ENCODE assay signal across 20 cellular contexts in the genomic region with DNA sequence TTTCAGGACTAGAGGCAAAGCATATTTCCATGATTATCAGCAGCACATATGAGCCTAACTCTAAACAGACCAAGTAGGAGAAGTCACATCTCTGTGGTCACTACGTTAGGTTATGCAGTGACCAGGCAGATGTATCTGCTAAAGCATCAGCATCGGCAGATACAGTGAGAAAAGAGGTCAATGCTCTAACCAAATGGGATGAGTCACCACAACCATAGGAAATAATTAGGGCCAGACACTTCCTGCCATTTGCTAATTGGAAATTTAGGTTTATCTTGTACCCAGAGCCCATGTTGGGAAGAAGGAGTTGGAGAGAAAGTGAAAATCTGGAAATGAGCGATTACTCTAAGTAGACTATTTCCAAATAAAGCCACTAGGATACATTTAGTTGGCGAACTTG.
DNase-seq lines count a peak whose midpoint lies in the region; ATAC-seq, FAIRE-seq and TF ChIP-seq lines count a peak whose summit lies in the region.
"Had no signal": no experiment of that assay in that cellular context is flagged by ENCODE, and none has a peak within 500 bp of the region (broad histone marks: within the 10 kb centered on the region; RNA-seq: fewer than 3 reads in every experiment).

No MANE protein-coding gene starts in this region.

- no peak for TF ChIP-seq EP300 in stomach (IDR thresholded peaks at IDR 0.05)

- ATAC-seq in lower lobe of right lung = no peak
- ATAC-seq: A549 had no signal

- no peaks in the 10 kb centered on the region for H3K36me3 ChIP-seq in astrocyte (ENCODE audit: insufficient read depth, low read length)
- H3K36me3 ChIP-seq in keratinocyte (ENCODE audit: control insufficient read depth in 2 of 2, extremely low read depth in 1 of 2, insufficient read depth in 2 of 2, low read length in 2 of 2) = no peaks in the 10 kb centered on the region
- no peaks in the 10 kb centered on the region for H3K36me3 ChIP-seq in stomach
- no peaks in the 10 kb centered on the region for H3K36me3 ChIP-seq in lower lobe of right lung

- WGBS in stomach, 5 donors = 80 to 86% (median 84%) methylated on average over 4 of the region's 4 CpGs

- intact Hi-C loops in stomach (cut with DNase I; ENCODE audit: low total_unique reads) = no loop called here
- intact Hi-C loops in lower lobe of right lung (cut with DNase I) = no loop called here
- intact Hi-C loops in dorsolateral prefrontal cortex (cut with DNase I) = no loop called here

- H2AFZ ChIP-seq in astrocyte (ENCODE audit: low read depth, low read length) (peak overlapping the region; percentile 9), keratinocyte (ENCODE audit: control insufficient read depth, low read length) (no peak overlapping the region)

- no peaks in the 10 kb centered on the region for H3K79me2 ChIP-seq in astrocyte (ENCODE audit: insufficient read depth, low read length)
- no peaks in the 10 kb centered on the region for H3K79me2 ChIP-seq in keratinocyte (ENCODE audit: control insufficient read depth, insufficient read depth, low read length)

- H3K27ac ChIP-seq in astrocyte (ENCODE audit: low read depth, low read length) = no peak overlapping the region
- H3K27ac ChIP-seq in keratinocyte (ENCODE audit: control insufficient read depth, insufficient read depth, low read length) = no peak overlapping the region
- no peak overlapping the region for H3K27ac ChIP-seq in stomach
- no peak overlapping the region for H3K27ac ChIP-seq in lower lobe of right lung
- no peak overlapping the region for H3K27ac ChIP-seq in dorsolateral prefrontal cortex
- H3K27ac ChIP-seq: A549, HL-60 had no signal

- DNase-seq in AG08395 (ENCODE audit: low spot score) (peak; percentile 37), HFFc6 (peak; percentile 15), astrocyte (ENCODE audit: low read depth) (peak; percentile 47), keratinocyte (ENCODE audit: low read depth, low spot score) (no peak), stomach (no peak), endothelial cell (ENCODE audit: low spot score) (no peak), lower lobe of right lung (no peak), dorsolateral prefrontal cortex (no peak)
- DNase-seq: CD4-positive, CD25-positive, alpha-beta regulatory T cell; KBM-7; NCI-H1436; NCI-H2029; NCI-H2171; NCI-H446; NCI-H69; SHP77 had no signal

- H3K4me2 ChIP-seq in astrocyte (ENCODE audit: low read length) (no peak overlapping the region), keratinocyte (ENCODE audit: control insufficient read depth, extremely low read depth, insufficient read depth, low read depth, low read length) (no peak overlapping the region)
- H3K4me2 ChIP-seq: A549 had no signal

- H3K27me3 Mint-ChIP-seq in HFFc6 (ENCODE audit: insufficient read depth) = no peaks in the 10 kb centered on the region; the same call in 1 of the 2 replicates
- H3K27me3 Mint-ChIP-seq in astrocyte (ENCODE audit: low read depth, unreplicated experiment) = no peaks in the 10 kb centered on the region
- no peaks in the 10 kb centered on the region for H3K27me3 Mint-ChIP-seq in endothelial cell (ENCODE audit: unreplicated experiment)
- H3K27me3 Mint-ChIP-seq: CD4-positive, CD25-positive, alpha-beta regulatory T cell had no signal

- H3K36me3 Mint-ChIP-seq in HFFc6 (ENCODE audit: low read depth) (no peaks in the 10 kb centered on the region), astrocyte (ENCODE audit: low read depth, unreplicated experiment) (no peaks in the 10 kb centered on the region), endothelial cell (ENCODE audit: low read depth, unreplicated experiment) (no peaks in the 10 kb centered on the region)
- H3K36me3 Mint-ChIP-seq: CD4-positive, CD25-positive, alpha-beta regulatory T cell had no signal

- no peak overlapping the region for H3K9ac ChIP-seq in astrocyte (ENCODE audit: low read length)
- H3K9ac ChIP-seq in keratinocyte (ENCODE audit: control insufficient read depth, extremely low read depth, insufficient read depth, low read length) = no peak overlapping the region

- H3K4me3 ChIP-seq in astrocyte (ENCODE audit: insufficient read depth, low read depth, low read length) (no peak overlapping the region), keratinocyte (ENCODE audit: control insufficient read depth in 2 of 3, extremely low read depth in 1 of 3, insufficient read depth in 2 of 3, low read depth in 1 of 3, low read length in 3 of 3) (no peak overlapping the region), stomach (no peak overlapping the region), lower lobe of right lung (no peak overlapping the region), dorsolateral prefrontal cortex (no peak overlapping the region)
- H3K4me3 ChIP-seq: A549 had no signal

- FAIRE-seq in astrocyte (lab: Jason Lieb, UNC) (peak; percentile 34), keratinocyte (lab: Jason Lieb, UNC) (peak; percentile 59)
- FAIRE-seq: A549, H1, RCC 7860 had no signal

- no peaks in the 10 kb centered on the region for H3K27me3 ChIP-seq in astrocyte (ENCODE audit: insufficient read depth, low read length)
- no peaks in the 10 kb centered on the region for H3K27me3 ChIP-seq in keratinocyte (ENCODE audit: control insufficient read depth, extremely low read depth, insufficient read depth, low read length)
- H3K27me3 ChIP-seq in stomach = no peaks in the 10 kb centered on the region
- no peaks in the 10 kb centered on the region for H3K27me3 ChIP-seq in lower lobe of right lung (ENCODE audit: low read depth)
- H3K27me3 ChIP-seq in dorsolateral prefrontal cortex = no peaks in the 10 kb centered on the region

- no peak for TF ChIP-seq CTCF in HFFc6 (IDR thresholded peaks at IDR 0.05)
- TF ChIP-seq CTCF in astrocyte (IDR thresholded peaks at IDR 0.05; ENCODE audit: insufficient read depth, low read depth, low read length) = no peak
- no peak for TF ChIP-seq CTCF in keratinocyte (optimal IDR thresholded peaks at IDR 0.05 in 1 of 3, IDR thresholded peaks at IDR 0.05 in 1 of 3, conservative IDR thresholded peaks at IDR 0.05 in 1 of 3; ENCODE audit: extremely low read depth in 1 of 3, insufficient read depth in 2 of 3, low read length in 3 of 3)
- TF ChIP-seq CTCF in stomach (IDR thresholded peaks at IDR 0.05) = no peak
- no peak for TF ChIP-seq CTCF in endothelial cell (IDR thresholded peaks at IDR 0.05; ENCODE audit: unreplicated experiment)
- no peak for TF ChIP-seq CTCF in lower lobe of right lung (IDR thresholded peaks at IDR 0.05)
- no peak for TF ChIP-seq CTCF in dorsolateral prefrontal cortex (IDR thresholded peaks at IDR 0.05 in 54 of 56, conservative IDR thresholded peaks at IDR 0.05 in 2 of 56; ENCODE audit: low read depth in 1 of 56, partially characterized antibody in 56 of 56)

- H3K4me1 ChIP-seq in astrocyte (ENCODE audit: insufficient read depth, low read length) (no peaks in the 10 kb centered on the region), keratinocyte (ENCODE audit: control insufficient read depth, extremely low read depth, insufficient read depth, low read length) (no peaks in the 10 kb centered on the region), stomach (no peaks in the 10 kb centered on the region), lower lobe of right lung (no peaks in the 10 kb centered on the region)
- H3K4me1 ChIP-seq: A549 had no signal

- dilution Hi-C loops in keratinocyte (cut with MboI; ENCODE audit: extremely low pct_ligation_motif_present, low sequenced_read_pairs) = no loop called here

- H3K27ac Mint-ChIP-seq in HFFc6 (no peak overlapping the region), astrocyte (ENCODE audit: unreplicated experiment) (no peak overlapping the region), endothelial cell (ENCODE audit: unreplicated experiment) (no peak overlapping the region)
- H3K27ac Mint-ChIP-seq: CD4-positive, CD25-positive, alpha-beta regulatory T cell had no signal

- H3K4me1 Mint-ChIP-seq in HFFc6 (ENCODE audit: low read depth) (peaks cover 21% of the 10 kb centered on the region), astrocyte (ENCODE audit: low read depth, unreplicated experiment) (peaks cover 7% of the 10 kb centered on the region), endothelial cell (ENCODE audit: unreplicated experiment) (no peaks in the 10 kb centered on the region)
- H3K4me1 Mint-ChIP-seq: CD4-positive, CD25-positive, alpha-beta regulatory T cell had no signal

- no peaks in the 10 kb centered on the region for H4K20me1 ChIP-seq in astrocyte (ENCODE audit: insufficient read depth, low read length)
- H4K20me1 ChIP-seq in keratinocyte (ENCODE audit: control insufficient read depth, extremely low read depth, insufficient read depth, low read length) = no peaks in the 10 kb centered on the region

- H3K9me3 Mint-ChIP-seq in HFFc6 (no peaks in the 10 kb centered on the region), astrocyte (ENCODE audit: unreplicated experiment) (no peaks in the 10 kb centered on the region), endothelial cell (ENCODE audit: unreplicated experiment) (no peaks in the 10 kb centered on the region)

- H3K9me3 ChIP-seq in astrocyte (ENCODE audit: insufficient read depth, low read depth, low read length) (no peaks in the 10 kb centered on the region), keratinocyte (ENCODE audit: control insufficient read depth, low read depth, low read length) (no peaks in the 10 kb centered on the region), stomach (no peaks in the 10 kb centered on the region), lower lobe of right lung (no peaks in the 10 kb centered on the region)
- H3K9me3 ChIP-seq: A549 had no signal

- peak overlapping the region; percentile 18; the same call in 1 of the 2 replicates for H3K4me3 Mint-ChIP-seq in HFFc6
- H3K4me3 Mint-ChIP-seq in astrocyte (ENCODE audit: unreplicated experiment) = no peak overlapping the region
- H3K4me3 Mint-ChIP-seq in endothelial cell (ENCODE audit: unreplicated experiment) = no peak overlapping the region
- H3K4me3 Mint-ChIP-seq: CD4-positive, CD25-positive, alpha-beta regulatory T cell had no signal

- no peaks in the 10 kb centered on the region for H3K9me1 ChIP-seq in keratinocyte (ENCODE audit: control insufficient read depth, extremely low read depth, insufficient read depth, low read length)

- no peak for TF ChIP-seq POLR2A in stomach (IDR thresholded peaks at IDR 0.05)

Comparison
In these comparisons a context has a peak if more than half of its experiments do, and no peak if none do; other contexts are left out.
1. DNase-seq: peak in AG08395 (single experiment), HFFc6 (single experiment) and astrocyte (single experiment); none in keratinocyte (single experiment), stomach (single experiment), endothelial cell (single experiment), lower lobe of right lung (single experiment) and dorsolateral prefrontal cortex (0 of 10).